In genomic region chr16:58324792-58325191, GRCh38 we compare ENCODE assay signal across 24 cellular contexts. TPM values are rescaled to one million over a fixed set of nuclear protein-coding genes. Genes with fewer than 3 reads are reported as not detected.
"Had no signal": no experiment of that assay in that cellular context is flagged by ENCODE, and none has a peak within 500 bp of the region (broad histone marks: within the 10 kb centered on the region; RNA-seq: fewer than 3 reads in every experiment).

No MANE protein-coding gene starts in this region.

- H3K9me3 Mint-ChIP-seq: natural killer cell treated with Interleukin-12 subunit alpha and Interleukin-12 subunit beta and Interleukin-15 and Interleukin-18, amount 100 ng/mL, for 72 hours had no signal

- H3K36me3 Mint-ChIP-seq: natural killer cell treated with Interleukin-12 subunit alpha and Interleukin-12 subunit beta and Interleukin-15 and Interleukin-18, amount 100 ng/mL, for 72 hours had no signal

- H3K27me3 Mint-ChIP-seq: progenitor cell of endocrine pancreas had no signal

- ATAC-seq: gastroesophageal sphincter; left colon; left ventricle myocardium superior; natural killer cell treated with Interleukin-12 subunit alpha and Interleukin-12 subunit beta and Interleukin-15 and Interleukin-18, amount 100 ng/mL, for 72 hours; pancreas; right cardiac atrium had no signal

- H3K36me3 ChIP-seq: esophagus squamous epithelium, gastroesophageal sphincter, pancreas, tibial artery, upper lobe of left lung, uterus had no signal

- H3K27me3 ChIP-seq: esophagus squamous epithelium, pancreas, upper lobe of left lung, uterus had no signal

- H3K9me3 ChIP-seq: esophagus squamous epithelium, gastroesophageal sphincter, pancreas, tibial artery, upper lobe of left lung, uterus had no signal

- H3K4me1 ChIP-seq: gastroesophageal sphincter, pancreas, tibial artery, upper lobe of left lung, uterus had no signal

- H3K4me3 Mint-ChIP-seq: natural killer cell treated with Interleukin-12 subunit alpha and Interleukin-12 subunit beta and Interleukin-15 and Interleukin-18, amount 100 ng/mL, for 72 hours had no signal

- H3K4me3 ChIP-seq: esophagus squamous epithelium, gastroesophageal sphincter, lung, pancreas, tibial artery, upper lobe of left lung, uterus had no signal

- DNase-seq: dermis blood vessel endothelial cell; esophagus squamous epithelium; foreskin fibroblast; hippocampal formation; left colon; left ventricle myocardium superior; mesenchymal stem cell; midbrain; occipital lobe; pancreas; right cardiac atrium; small intestine; stimulated activated CD4-positive, alpha-beta T cell treated with anti-CD3 and anti-CD28 coated beads, Interleukin-12 subunit alpha, Interleukin-12 subunit beta, amount 100 ng/mL, for 4 hours; stimulated activated naive CD4-positive, alpha-beta T cell; tibial artery; upper lobe of left lung; uterus had no signal

- H3K27ac Mint-ChIP-seq: natural killer cell treated with Interleukin-12 subunit alpha and Interleukin-12 subunit beta and Interleukin-15 and Interleukin-18, amount 100 ng/mL, for 72 hours; progenitor cell of endocrine pancreas had no signal

- H3K27ac ChIP-seq: esophagus squamous epithelium, gastroesophageal sphincter, pancreas, tibial artery, upper lobe of left lung, uterus had no signal

RNA-seq across cellular contexts. Expression of gene PRSS54, which starts 30.0 kb away (rescaled TPM):
- total RNA-seq: dermis blood vessel endothelial cell; epithelial cell of proximal tubule; esophagus squamous epithelium; gastroesophageal sphincter; kidney epithelial cell; left colon; left ventricle myocardium superior; lung; natural killer cell treated with Interleukin-12 subunit alpha and Interleukin-12 subunit beta and Interleukin-15 and Interleukin-18, amount 100 ng/mL, for 72 hours; occipital lobe; pancreas; progenitor cell of endocrine pancreas; right cardiac atrium; temporal lobe; upper lobe of left lung; uterus had no signal
- polyA plus RNA-seq: pancreas, right cardiac atrium, small intestine had no signal
